Comparison of ENCODE assay signal across 26 cellular contexts in the genomic region with DNA sequence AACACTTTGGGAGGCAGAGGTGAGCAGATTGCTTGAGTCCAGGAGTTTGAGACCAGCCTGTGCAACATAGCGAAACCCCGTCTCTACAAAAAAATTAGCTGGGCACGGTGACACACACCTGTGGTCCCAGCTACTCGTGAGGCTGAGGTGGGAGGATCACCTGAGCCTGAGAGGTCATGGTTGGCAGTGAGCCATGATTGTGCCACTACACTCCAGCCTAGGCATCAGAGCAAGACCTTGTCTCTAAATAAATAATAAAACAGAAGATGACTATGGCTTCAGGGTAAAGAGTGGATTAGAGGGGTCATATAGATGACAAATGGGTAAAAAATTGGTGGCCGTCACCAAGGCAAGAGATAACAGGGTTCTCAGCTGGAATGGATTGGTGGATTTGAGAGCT. TPM values are rescaled to one million over a fixed set of nuclear protein-coding genes. Genes with fewer than 3 reads are reported as not detected.
A peak's percentile ranks its signal among the peaks of the same experiment; 100 is the strongest.
DNase-seq lines count a peak whose midpoint lies in the region; ATAC-seq and TF ChIP-seq lines count a peak whose summit lies in the region.
"Had no signal": no experiment of that assay in that cellular context is flagged by ENCODE, and none has a peak within 500 bp of the region (broad histone marks: within the 10 kb centered on the region; RNA-seq: fewer than 3 reads in every experiment).

No MANE protein-coding gene starts in this region.

- no peak overlapping the region for H2AFZ ChIP-seq in DND-41 (ENCODE audit: low read depth, low read length)
- H2AFZ ChIP-seq: neural progenitor cell had no signal

- H3K27me3 Mint-ChIP-seq in CD4-positive, alpha-beta T cell = no peaks in the 10 kb centered on the region
- no peaks in the 10 kb centered on the region for H3K27me3 Mint-ChIP-seq in activated T-helper 17 cell treated with anti-CD3 and anti-CD28 coated beads, Interleukin-2, amount 50 U/mL, for 72 hours
- H3K27me3 Mint-ChIP-seq in memory B cell = no peaks in the 10 kb centered on the region
- peaks cover 0 to 2% (median 0%) of the 10 kb centered on the region in 3 donors for H3K27me3 Mint-ChIP-seq in CD14-positive monocyte (ENCODE audit: low read depth in 3 of 3)

- peaks cover 45% of the 10 kb centered on the region for H3K36me3 Mint-ChIP-seq in CD4-positive, alpha-beta T cell (ENCODE audit: low read depth)
- peaks cover 36% of the 10 kb centered on the region for H3K36me3 Mint-ChIP-seq in activated T-helper 17 cell treated with anti-CD3 and anti-CD28 coated beads, Interleukin-2, amount 50 U/mL, for 72 hours (ENCODE audit: low read depth)
- H3K36me3 Mint-ChIP-seq in memory B cell (peaks cover 19% of the 10 kb centered on the region), CD14-positive monocyte (peaks cover 24 to 26% of the 10 kb centered on the region in 2 donors)

- DNase-seq in CD4-positive, alpha-beta T cell = no peak
- DNase-seq in DND-41 = no peak
- DNase-seq in memory B cell (ENCODE audit: low spot score in 2 of 2) = no peak
- no peak for DNase-seq in H7
- no peak for DNase-seq in activated CD4-positive, CD25-positive, alpha-beta regulatory T cell (lab: John Stamatoyannopoulos, UW)
- DNase-seq in CD14-positive monocyte (ENCODE audit: low spot score) = no peak
- DNase-seq in testis = no peak
- DNase-seq: activated CD4-positive, alpha-beta T cell treated with anti-CD3 and anti-CD28 coated beads, Interleukin-2, amount 50 U/mL, for 4 hours; activated T-cell treated with anti-CD3 and anti-CD28 coated beads, Interleukin-2, amount 50 U/mL, for 48 hours; body of pancreas; DMS53; effector CD4-positive, alpha-beta T cell; foreskin keratinocyte; Kasumi-1; left ventricle myocardium inferior; NCI-H1048; NCI-H187 treated with DMSO at 0.1 percent for 48 hours; OCI-M1; posterior cingulate gyrus; sigmoid colon; stimulated activated CD4-positive, alpha-beta T cell treated with anti-CD3 and anti-CD28 coated beads, Interleukin-15, amount 100 ng/mL, for 24 hours; SW 1271 had no signal

- peak overlapping the region; percentile 12 for H3K4me3 Mint-ChIP-seq in CD4-positive, alpha-beta T cell
- H3K4me3 Mint-ChIP-seq in activated T-helper 17 cell treated with anti-CD3 and anti-CD28 coated beads, Interleukin-2, amount 50 U/mL, for 72 hours = peak overlapping the region; percentile 57
- H3K4me3 Mint-ChIP-seq in memory B cell = no peak overlapping the region
- no peak overlapping the region for H3K4me3 Mint-ChIP-seq in CD14-positive monocyte

- no peaks in the 10 kb centered on the region for H3K27me3 ChIP-seq in CD4-positive, alpha-beta T cell (ENCODE audit: control insufficient read depth, insufficient read depth, low read length)
- H3K27me3 ChIP-seq in DND-41 (ENCODE audit: insufficient read depth, low read length, poor library complexity) (no peaks in the 10 kb centered on the region), H7 (ENCODE audit: control insufficient read depth, insufficient read depth, low read length) (no peaks in the 10 kb centered on the region), testis (no peaks in the 10 kb centered on the region)
- H3K27me3 ChIP-seq: body of pancreas, foreskin keratinocyte, neural progenitor cell, sigmoid colon had no signal

- H3K4me3 ChIP-seq in DND-41 (ENCODE audit: low read depth in 1 of 2, low read length in 2 of 2) (peak overlapping the region in 1 of 2 experiments; percentile 30; a peak in 2 of 4 replicates), H7 (ENCODE audit: insufficient read depth, low read depth, low read length) (no peak overlapping the region), testis (no peak overlapping the region)
- H3K4me3 ChIP-seq: body of pancreas, left ventricle myocardium inferior, neural progenitor cell, sigmoid colon had no signal

- TF ChIP-seq CTCF in CD4-positive, alpha-beta T cell (IDR thresholded peaks at IDR 0.05) = no peak
- no peak for TF ChIP-seq CTCF in DND-41 (IDR thresholded peaks at IDR 0.05; ENCODE audit: borderline replicate concordance, extremely low read depth, low read length, poor library complexity, severe bottlenecking)
- no peak for TF ChIP-seq CTCF in CD14-positive monocyte (IDR thresholded peaks at IDR 0.05)
- no peak for TF ChIP-seq CTCF in testis (IDR thresholded peaks at IDR 0.05)

- no peaks in the 10 kb centered on the region for H3K9me3 Mint-ChIP-seq in CD4-positive, alpha-beta T cell
- H3K9me3 Mint-ChIP-seq in activated T-helper 17 cell treated with anti-CD3 and anti-CD28 coated beads, Interleukin-2, amount 50 U/mL, for 72 hours = no peaks in the 10 kb centered on the region
- H3K9me3 Mint-ChIP-seq in memory B cell = no peaks in the 10 kb centered on the region
- H3K9me3 Mint-ChIP-seq in CD14-positive monocyte = no peaks in the 10 kb centered on the region
- H3K9me3 Mint-ChIP-seq: neural progenitor cell had no signal

- intact Hi-C loops in CD4-positive, alpha-beta T cell (cut with DNase I, micrococcal nuclease) = loop anchor here (1.0 to 10.0 kb wide), 4 partner anchors 20 to 1382 kb away; partner anchors contain the start of genes RPL14 (in 1 of the 2), RPSA (in 1 of the 2) and ZNF621 (in 1 of the 2)
- intact Hi-C loops in CD14-positive monocyte (cut with micrococcal nuclease) (no loop called here), testis (cut with DNase I; ENCODE audit: low total_unique reads) (no loop called here)

- 69 to 73% methylated on average over 5 of the region's 5 CpGs for WGBS in testis, 2 donors

- no peak overlapping the region for H3K9ac ChIP-seq in DND-41 (ENCODE audit: low read depth, low read length)
- H3K9ac ChIP-seq: neural progenitor cell had no signal

- H3K27ac Mint-ChIP-seq in CD4-positive, alpha-beta T cell = peak overlapping the region; percentile 34
- H3K27ac Mint-ChIP-seq in activated T-helper 17 cell treated with anti-CD3 and anti-CD28 coated beads, Interleukin-2, amount 50 U/mL, for 72 hours = peak overlapping the region; percentile 18
- H3K27ac Mint-ChIP-seq in memory B cell (peak overlapping the region; percentile 82), CD14-positive monocyte (no peak overlapping the region)
- H3K27ac Mint-ChIP-seq: neural progenitor cell had no signal

- peaks cover 76% of the 10 kb centered on the region for H3K4me1 Mint-ChIP-seq in CD4-positive, alpha-beta T cell (ENCODE audit: low read depth)
- peaks cover 43% of the 10 kb centered on the region for H3K4me1 Mint-ChIP-seq in activated T-helper 17 cell treated with anti-CD3 and anti-CD28 coated beads, Interleukin-2, amount 50 U/mL, for 72 hours
- H3K4me1 Mint-ChIP-seq in memory B cell (peaks cover 49% of the 10 kb centered on the region), CD14-positive monocyte (peaks cover 40% of the 10 kb centered on the region)

- CTCF ChIA-PET in CD4-positive, alpha-beta T cell (lab: Charles Lee) = no interaction called here

- H3K36me3 ChIP-seq in DND-41 (ENCODE audit: insufficient read depth, low read length) (peaks cover 55% of the 10 kb centered on the region), H7 (replicated peaks; ENCODE audit: control insufficient read depth, insufficient read depth, low read length) (peaks cover 18% of the 10 kb centered on the region), testis (ENCODE audit: low read depth, missing control alignments) (no peaks in the 10 kb centered on the region)
- H3K36me3 ChIP-seq: neural progenitor cell had no signal

- peaks cover 55% of the 10 kb centered on the region for H3K4me1 ChIP-seq in DND-41 (ENCODE audit: insufficient read depth, low read length)
- H3K4me1 ChIP-seq in testis = peaks cover 21% of the 10 kb centered on the region
- H3K4me1 ChIP-seq: neural progenitor cell had no signal

- H3K4me2 ChIP-seq in DND-41 (ENCODE audit: insufficient read depth, low read length) = peak overlapping the region; percentile 91
- H3K4me2 ChIP-seq: neural progenitor cell had no signal

- TF ChIP-seq POLR2A in testis (IDR thresholded peaks at IDR 0.05) = no peak

- no peak for ATAC-seq in CD4-positive, alpha-beta T cell (ENCODE audit: poor library complexity)
- ATAC-seq in DND-41 (ENCODE audit: insufficient read depth, low read depth) (no peak), memory B cell (ENCODE audit: low read depth) (no peak)
- ATAC-seq in activated T-helper 17 cell treated with anti-CD3 and anti-CD28 coated beads, Interleukin-2, amount 50 U/mL, for 72 hours (replicated peaks) = no peak
- ATAC-seq: body of pancreas, foreskin keratinocyte, Right ventricle myocardium inferior had no signal

- POLR2A ChIA-PET in CD4-positive, alpha-beta T cell (lab: Charles Lee) = interaction anchor here (1.8 kb wide), 1 partner anchor 20 kb away, joined by 8 read pairs; the partner anchor contains the start of gene RPSA

- peaks cover 92% of the 10 kb centered on the region for H3K79me2 ChIP-seq in DND-41 (ENCODE audit: insufficient read depth, low read length)

- no peaks in the 10 kb centered on the region for H3K9me3 ChIP-seq in CD4-positive, alpha-beta T cell (ENCODE audit: control insufficient read depth, low read length)
- no peaks in the 10 kb centered on the region for H3K9me3 ChIP-seq in DND-41 (ENCODE audit: insufficient read depth, low read length, severe bottlenecking)
- H3K9me3 ChIP-seq in testis = no peaks in the 10 kb centered on the region
- H3K9me3 ChIP-seq: body of pancreas, left ventricle myocardium inferior, sigmoid colon had no signal

- peaks cover 71% of the 10 kb centered on the region for H4K20me1 ChIP-seq in DND-41 (ENCODE audit: insufficient read depth, low read length)

- no peak overlapping the region for H3K27ac ChIP-seq in CD4-positive, alpha-beta T cell (ENCODE audit: low read depth, low read length)
- peak overlapping the region; percentile 10 for H3K27ac ChIP-seq in DND-41 (ENCODE audit: low read length)
- no peak overlapping the region for H3K27ac ChIP-seq in testis
- H3K27ac ChIP-seq: foreskin keratinocyte, left ventricle myocardium inferior, neural progenitor cell, sigmoid colon had no signal

RNA-seq across cellular contexts. Expression of gene SLC25A38, which starts 3.2 kb away (rescaled TPM):
- total RNA-seq in CD4-positive, alpha-beta T cell = 10 to 100 TPM; 43.2 to 44.7 TPM
- total RNA-seq in activated T-helper 17 cell treated with anti-CD3 and anti-CD28 coated beads, Interleukin-2, amount 50 U/mL, for 72 hours = 10 to 100 TPM; 21.3 to 38.2 TPM
- 45.1 and 50.7 TPM in 2 replicates for total RNA-seq in H7 (2014; rRNA removed; shearing (Covaris generic))
- polyA plus RNA-seq in CD14-positive monocyte (1 to 10 TPM; 5.7 to 7.5 TPM), testis (ENCODE audit: insufficient read depth, low read depth, low replicate concordance) (41.8 TPM)
- total RNA-seq in testis = 10 to 100 TPM; 46.1 to 52.9 TPM

RNA-seq across cellular contexts. Expression of gene RPSA, which starts 20.2 kb away (rescaled TPM):
- total RNA-seq in CD4-positive, alpha-beta T cell = 1,000 to 10,000 TPM; 1,930 to 1,974 TPM
- 1,000 to 10,000 TPM; 2,603 to 2,924 TPM for total RNA-seq in activated T-helper 17 cell treated with anti-CD3 and anti-CD28 coated beads, Interleukin-2, amount 50 U/mL, for 72 hours
- 3,033 and 3,141 TPM in 2 replicates for total RNA-seq in H7 (2014; rRNA removed; shearing (Covaris generic))
- polyA plus RNA-seq in CD14-positive monocyte (100 to 1,000 TPM; 172 to 219 TPM), testis (ENCODE audit: insufficient read depth, low read depth, low replicate concordance) (858 TPM)
- 100 to 1,000 TPM; 387 to 661 TPM for total RNA-seq in testis

RNA-seq across cellular contexts. Expression of gene CCR8, which starts 56.8 kb away (rescaled TPM):
- total RNA-seq in CD4-positive, alpha-beta T cell = 1 to 10 TPM; 1.3 to 2.1 TPM
- 10 to 100 TPM in 1 of 2 donors, under 1 TPM in 1; 0.87 to 10.2 TPM for total RNA-seq in activated T-helper 17 cell treated with anti-CD3 and anti-CD28 coated beads, Interleukin-2, amount 50 U/mL, for 72 hours
- 0.15 TPM in 1 of 2 replicates, not detected in the other for total RNA-seq in H7 (2014; rRNA removed; shearing (Covaris generic))
- polyA plus RNA-seq in CD14-positive monocyte = not detected
- not detected for total RNA-seq in testis
- polyA plus RNA-seq in testis (ENCODE audit: insufficient read depth, low read depth, low replicate concordance) = not detected
- total RNA-seq: body of pancreas, chondrocyte, foreskin keratinocyte, left ventricle myocardium inferior, Right ventricle myocardium inferior, sigmoid colon had no signal
- polyA plus RNA-seq: foreskin keratinocyte had no signal

Comparison
In these comparisons a context has a peak if more than half of its experiments do, and no peak if none do; other contexts are left out.
1. H3K27ac Mint-ChIP-seq: peak in CD4-positive, alpha-beta T cell (single experiment), activated T-helper 17 cell treated with anti-CD3 and anti-CD28 coated beads, Interleukin-2, amount 50 U/mL, for 72 hours (single experiment) and memory B cell (single experiment); none in CD14-positive monocyte (0 of 7).
2. H3K4me3 Mint-ChIP-seq: peak in CD4-positive, alpha-beta T cell (single experiment) and activated T-helper 17 cell treated with anti-CD3 and anti-CD28 coated beads, Interleukin-2, amount 50 U/mL, for 72 hours (single experiment); none in memory B cell (single experiment) and CD14-positive monocyte (0 of 2).
3. intact Hi-C loops: an anchor here in CD4-positive, alpha-beta T cell (1.0 to 10.0 kb wide); none called in CD14-positive monocyte and testis.